Comparison of ENCODE assay signal across 1 cellular context in the genomic region with DNA sequence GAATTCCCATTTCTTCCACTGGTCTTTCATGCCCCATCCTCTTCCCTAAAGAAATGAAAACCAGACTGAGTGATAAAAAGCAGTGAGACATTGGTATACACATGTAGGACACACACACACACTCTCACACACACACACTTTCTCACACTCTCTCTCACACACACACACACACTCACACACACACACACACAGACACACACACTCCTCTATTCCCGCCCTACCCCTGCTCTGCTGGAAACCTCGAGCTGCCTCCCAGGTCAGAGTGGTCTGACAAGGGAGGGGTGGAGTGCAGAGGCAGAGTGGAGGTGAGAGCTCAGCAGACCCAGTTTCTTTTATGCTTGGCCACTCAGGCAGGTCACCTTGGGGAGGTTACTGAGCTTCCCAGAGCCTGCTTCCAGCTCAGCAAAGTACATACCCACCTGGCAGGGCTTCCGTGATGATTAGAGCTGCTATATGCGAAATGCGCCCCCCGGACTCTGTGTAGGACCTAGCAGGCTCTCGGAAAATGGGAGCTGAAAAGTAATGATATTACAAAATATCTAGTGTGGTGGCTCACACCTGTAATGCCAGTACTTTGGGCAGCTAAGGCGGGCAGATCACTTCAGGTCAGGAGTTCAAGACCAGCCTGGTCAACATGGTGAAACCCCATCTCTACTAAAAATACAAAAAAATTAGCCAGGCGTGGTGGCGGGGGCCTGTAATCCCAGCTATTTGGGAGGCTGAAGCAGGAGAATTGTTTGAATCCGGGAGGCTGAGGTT.
TF ChIP-seq lines count a peak whose summit lies in the region.

No MANE protein-coding gene starts in this region.

TF ChIP-seq in SK-N-SH, 30 proteins besides CTCF, POLR2A, EP300 and RAD21 (continued from another document):
- TF ChIP-seq, protein P1, sequence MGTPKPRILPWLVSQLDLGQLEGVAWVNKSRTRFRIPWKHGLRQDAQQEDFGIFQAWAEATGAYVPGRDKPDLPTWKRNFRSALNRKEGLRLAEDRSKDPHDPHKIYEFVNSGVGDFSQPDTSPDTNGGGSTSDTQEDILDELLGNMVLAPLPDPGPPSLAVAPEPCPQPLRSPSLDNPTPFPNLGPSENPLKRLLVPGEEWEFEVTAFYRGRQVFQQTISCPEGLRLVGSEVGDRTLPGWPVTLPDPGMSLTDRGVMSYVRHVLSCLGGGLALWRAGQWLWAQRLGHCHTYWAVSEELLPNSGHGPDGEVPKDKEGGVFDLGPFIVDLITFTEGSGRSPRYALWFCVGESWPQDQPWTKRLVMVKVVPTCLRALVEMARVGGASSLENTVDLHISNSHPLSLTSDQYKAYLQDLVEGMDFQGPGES (IDR thresholded peaks at IDR 0.05; ENCODE audit: low read depth, low read length) = no peak
- TF ChIP-seq MEF2A (IDR thresholded peaks at IDR 0.05; ENCODE audit: borderline replicate concordance, low read depth) (no peak), SMC3 (IDR thresholded peaks at IDR 0.05; ENCODE audit: low read depth, low read length) (no peak), GABPA (IDR thresholded peaks at IDR 0.05; ENCODE audit: low read depth) (no peak), FOXM1 (IDR thresholded peaks at IDR 0.05; ENCODE audit: low read depth) (no peak), JUND (IDR thresholded peaks at IDR 0.05) (no peak), FOSL2 (IDR thresholded peaks at IDR 0.05; ENCODE audit: borderline replicate concordance, low read depth) (no peak), SIN3A (IDR thresholded peaks at IDR 0.05; ENCODE audit: borderline replicate concordance, low read depth, low read length) (no peak), TCF12 (IDR thresholded peaks at IDR 0.05) (no peak), RCOR1 (IDR thresholded peaks at IDR 0.05; ENCODE audit: low read length) (no peak)
- TF ChIP-seq, protein P2, sequence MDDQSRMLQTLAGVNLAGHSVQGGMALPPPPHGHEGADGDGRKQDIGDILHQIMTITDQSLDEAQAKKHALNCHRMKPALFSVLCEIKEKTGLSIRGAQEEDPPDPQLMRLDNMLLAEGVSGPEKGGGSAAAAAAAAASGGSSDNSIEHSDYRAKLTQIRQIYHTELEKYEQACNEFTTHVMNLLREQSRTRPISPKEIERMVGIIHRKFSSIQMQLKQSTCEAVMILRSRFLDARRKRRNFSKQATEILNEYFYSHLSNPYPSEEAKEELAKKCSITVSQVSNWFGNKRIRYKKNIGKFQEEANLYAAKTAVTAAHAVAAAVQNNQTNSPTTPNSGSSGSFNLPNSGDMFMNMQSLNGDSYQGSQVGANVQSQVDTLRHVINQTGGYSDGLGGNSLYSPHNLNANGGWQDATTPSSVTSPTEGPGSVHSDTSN (IDR thresholded peaks at IDR 0.05) = no peak
- TF ChIP-seq, protein P3, sequence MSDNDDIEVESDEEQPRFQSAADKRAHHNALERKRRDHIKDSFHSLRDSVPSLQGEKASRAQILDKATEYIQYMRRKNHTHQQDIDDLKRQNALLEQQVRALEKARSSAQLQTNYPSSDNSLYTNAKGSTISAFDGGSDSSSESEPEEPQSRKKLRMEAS (IDR thresholded peaks at IDR 0.05; ENCODE audit: low read depth) = no peak
- TF ChIP-seq, protein P4, sequence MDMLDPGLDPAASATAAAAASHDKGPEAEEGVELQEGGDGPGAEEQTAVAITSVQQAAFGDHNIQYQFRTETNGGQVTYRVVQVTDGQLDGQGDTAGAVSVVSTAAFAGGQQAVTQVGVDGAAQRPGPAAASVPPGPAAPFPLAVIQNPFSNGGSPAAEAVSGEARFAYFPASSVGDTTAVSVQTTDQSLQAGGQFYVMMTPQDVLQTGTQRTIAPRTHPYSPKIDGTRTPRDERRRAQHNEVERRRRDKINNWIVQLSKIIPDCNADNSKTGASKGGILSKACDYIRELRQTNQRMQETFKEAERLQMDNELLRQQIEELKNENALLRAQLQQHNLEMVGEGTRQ (IDR thresholded peaks at IDR 0.05; ENCODE audit: borderline replicate concordance, low read depth, low read length) = no peak
